ENCODE assay signal across 11 cellular contexts in the genomic region with DNA sequence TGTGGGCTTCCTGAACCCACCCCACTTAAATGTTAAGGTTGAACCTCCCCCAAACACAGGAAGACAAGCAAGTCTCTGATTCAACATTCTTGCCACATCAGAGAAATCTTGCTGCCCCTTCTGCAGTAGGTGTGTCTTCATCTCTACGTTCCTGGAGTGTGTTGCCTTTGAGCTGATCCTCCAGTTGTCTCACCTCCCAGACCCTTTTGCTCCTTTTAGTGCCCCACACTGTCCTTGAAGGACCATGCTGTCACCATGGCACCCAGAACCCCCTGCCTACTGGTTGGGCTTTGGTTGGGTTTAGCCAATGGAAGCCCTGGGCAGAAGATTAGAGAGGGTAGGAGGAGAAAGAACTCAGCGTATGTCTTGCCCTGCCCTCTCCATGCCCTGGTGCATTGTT. TPM values are rescaled to one million over a fixed set of nuclear protein-coding genes. Genes with fewer than 3 reads are reported as not detected.
DNase-seq lines count a peak whose midpoint lies in the region; TF ChIP-seq lines count a peak whose summit lies in the region.
"Had no signal": no experiment of that assay in that cellular context is flagged by ENCODE, and none has a peak within 500 bp of the region (broad histone marks: within the 10 kb centered on the region; RNA-seq: fewer than 3 reads in every experiment).

No MANE protein-coding gene starts in this region.

- H3K27me3 ChIP-seq in BE2C, result no peaks in the 10 kb centered on the region

- POLR2A ChIA-PET in activated CD4-positive, alpha-beta memory T cell treated with anti-CD3 and anti-CD28 coated beads for 36 hours (lab: Charles Lee), result interaction anchor here (0.6 to 2.5 kb wide), 2 partner anchors 10 to 719 kb away, joined by 3 to 15 read pairs; no protein-coding TSS in a partner anchor

- H3K36me3 ChIP-seq in BE2C, result peaks cover 3% of the 10 kb centered on the region

- intact Hi-C loops in activated CD4-positive, alpha-beta memory T cell treated with anti-CD3 and anti-CD28 coated beads for 36 hours (cut with micrococcal nuclease), result loop anchor here (1.0 kb wide), 1 partner anchor 9 kb away; no protein-coding TSS in a partner anchor

- H3K4me3 Mint-ChIP-seq in activated CD4-positive, alpha-beta memory T cell treated with anti-CD3 and anti-CD28 coated beads for 36 hours, result peak overlapping the region; percentile 16
- H3K4me3 Mint-ChIP-seq: HFFc6, mesothelial cell of epicardium had no signal

- no peaks in the 10 kb centered on the region for H3K9me3 Mint-ChIP-seq in activated CD4-positive, alpha-beta memory T cell treated with anti-CD3 and anti-CD28 coated beads for 36 hours
- H3K9me3 Mint-ChIP-seq: HFFc6, mesothelial cell of epicardium had no signal

- CTCF ChIA-PET in activated CD4-positive, alpha-beta memory T cell treated with anti-CD3 and anti-CD28 coated beads for 36 hours (lab: Charles Lee), result interaction anchor here (0.6 to 2.0 kb wide), 4 partner anchors 9 to 75 kb away, joined by 3 to 10 read pairs (median 8); no protein-coding TSS in a partner anchor

- no peaks in the 10 kb centered on the region for H3K27me3 Mint-ChIP-seq in activated CD4-positive, alpha-beta memory T cell treated with anti-CD3 and anti-CD28 coated beads for 36 hours

- H3K4me1 ChIP-seq in BE2C, result no peaks in the 10 kb centered on the region

- H3K4me1 Mint-ChIP-seq in activated CD4-positive, alpha-beta memory T cell treated with anti-CD3 and anti-CD28 coated beads for 36 hours (ENCODE audit: low read depth), result peaks cover 76% of the 10 kb centered on the region

- H3K9me3 ChIP-seq in BE2C, result no peaks in the 10 kb centered on the region

- no peak overlapping the region for H3K4me3 ChIP-seq in BE2C (ENCODE audit: low read depth, low read length)

- peak overlapping the region; percentile 77 for H3K27ac Mint-ChIP-seq in activated CD4-positive, alpha-beta memory T cell treated with anti-CD3 and anti-CD28 coated beads for 36 hours
- H3K27ac Mint-ChIP-seq: HFFc6 had no signal

- DNase-seq in activated naive CD4-positive, alpha-beta T cell treated with Interleukin-2 at 50 U/mL for 16 hours, result peak; percentile 19
- no peak for DNase-seq in activated naive CD4-positive, alpha-beta T cell treated with anti-CD3 and anti-CD28 coated beads, Interleukin-2, amount 50 U/mL, for 16 hours
- DNase-seq in activated CD4-positive, alpha-beta memory T cell treated with anti-CD3 and anti-CD28 coated beads for 36 hours, result peak; percentile 44
- peak; percentile 39 for DNase-seq in effector CD4-positive, alpha-beta T cell
- peak; percentile 8 for DNase-seq in stimulated activated CD8-positive, alpha-beta memory T cell treated with anti-CD3 and anti-CD28 coated beads, Interleukin-12 subunit alpha, Interleukin-12 subunit beta, amount 100 ng/mL, for 4 hours (ENCODE audit: low read depth)
- DNase-seq in NCI-H1694 (lab: John Stamatoyannopoulos, UW) (no peak), NCI-H82 treated with DMSO at 0.1 percent for 48 hours (lab: John Stamatoyannopoulos, UW; ENCODE audit: unreplicated experiment) (no peak), BE2C (no peak)
- DNase-seq: HFFc6, NCI-H1436 treated with DMSO at 0.1 percent for 48 hours had no signal

- H3K36me3 Mint-ChIP-seq in activated CD4-positive, alpha-beta memory T cell treated with anti-CD3 and anti-CD28 coated beads for 36 hours, result peaks cover 47% of the 10 kb centered on the region

- TF ChIP-seq CTCF in BE2C (IDR thresholded peaks at IDR 0.05; ENCODE audit: low read depth, low read length), result no peak

RNA-seq across cellular contexts. Expression of a gene that starts 10.7 kb away (rescaled TPM):
- total RNA-seq in activated CD4-positive, alpha-beta memory T cell treated with anti-CD3 and anti-CD28 coated beads for 36 hours, result 100 to 1,000 TPM; 128 to 129 TPM
- polyA plus RNA-seq in BE2C (2012; ENCODE audit: insufficient read depth, insufficient read length, low read depth), result 26.7 TPM

Comparison
In these comparisons a context has a peak if more than half of its experiments do, and no peak if none do; other contexts are left out.
1. DNase-seq: peak in activated naive CD4-positive, alpha-beta T cell treated with Interleukin-2 at 50 U/mL for 16 hours (single experiment), activated CD4-positive, alpha-beta memory T cell treated with anti-CD3 and anti-CD28 coated beads for 36 hours (single experiment), effector CD4-positive, alpha-beta T cell (single experiment) and stimulated activated CD8-positive, alpha-beta memory T cell treated with anti-CD3 and anti-CD28 coated beads, Interleukin-12 subunit alpha, Interleukin-12 subunit beta, amount 100 ng/mL, for 4 hours (single experiment); none in activated naive CD4-positive, alpha-beta T cell treated with anti-CD3 and anti-CD28 coated beads, Interleukin-2, amount 50 U/mL, for 16 hours (single experiment), NCI-H1694 (single experiment), NCI-H82 treated with DMSO at 0.1 percent for 48 hours (single experiment) and BE2C (single experiment).